Comparison of ENCODE assay signal across 25 cellular contexts in genomic region chr12:7853557-7853956, GRCh38. TPM values are rescaled to one million over a fixed set of nuclear protein-coding genes. Genes with fewer than 3 reads are reported as not detected.
"Had no signal": no experiment of that assay in that cellular context is flagged by ENCODE, and none has a peak within 500 bp of the region (broad histone marks: within the 10 kb centered on the region; RNA-seq: fewer than 3 reads in every experiment).

No MANE protein-coding gene starts in this region.

- H3K36me3 Mint-ChIP-seq: activated naive CD8-positive, alpha-beta T cell had no signal

- FAIRE-seq: RCC 7860, TTC549 had no signal

- H3K9me3 Mint-ChIP-seq: activated naive CD4-positive, alpha-beta T cell treated with anti-CD3 and anti-CD28 coated beads for 36 hours; activated T-cell treated with anti-CD3 and anti-CD28 coated beads, Interleukin-2, amount 50 U/mL, for 24 hours had no signal

- H3K36me3 ChIP-seq: brain microvascular endothelial cell, cardiac muscle cell had no signal

- ATAC-seq: activated CD8-positive, alpha-beta T cell treated with anti-CD3 and anti-CD28 coated beads, Interleukin-2, amount 10 ng/mL, durations not matched to agents 7 days and 5 days; PC-3 had no signal

- H3K27ac ChIP-seq: brain microvascular endothelial cell, cardiac muscle cell, VCaP had no signal

- H3K27me3 ChIP-seq: brain microvascular endothelial cell, cardiac muscle cell had no signal

- H3K27ac Mint-ChIP-seq: activated CD8-positive, alpha-beta T cell treated with anti-CD3 and anti-CD28 coated beads, Interleukin-2, amount 10 ng/mL, durations not matched to agents 7 days and 5 days; activated naive CD4-positive, alpha-beta T cell treated with anti-CD3 and anti-CD28 coated beads for 36 hours; activated naive CD8-positive, alpha-beta T cell; activated T-cell treated with anti-CD3 and anti-CD28 coated beads, Interleukin-2, amount 50 U/mL, for 24 hours had no signal

- H3K4me3 Mint-ChIP-seq: activated CD8-positive, alpha-beta T cell treated with anti-CD3 and anti-CD28 coated beads, Interleukin-2, amount 10 ng/mL, durations not matched to agents 7 days and 5 days; activated naive CD4-positive, alpha-beta T cell treated with anti-CD3 and anti-CD28 coated beads for 36 hours; activated naive CD8-positive, alpha-beta T cell; activated T-cell treated with anti-CD3 and anti-CD28 coated beads, Interleukin-2, amount 50 U/mL, for 24 hours had no signal

- DNase-seq: activated CD4-positive, alpha-beta T cell treated with anti-CD3 and anti-CD28 coated beads for 4 hours; activated CD8-positive, alpha-beta memory T cell treated with anti-CD3 and anti-CD28 coated beads, Interleukin-2, amount 50 U/mL, for 48 hours; activated CD8-positive, alpha-beta T cell treated with anti-CD3 and anti-CD28 coated beads, Interleukin-2, amount 10 ng/mL, durations not matched to agents 7 days and 5 days; activated gamma-delta T cell; activated naive CD4-positive, alpha-beta T cell treated with anti-CD3 and anti-CD28 coated beads for 36 hours; activated T-cell treated with anti-CD3 and anti-CD28 coated beads, Interleukin-2, amount 50 U/mL, for 24 hours; amygdala; brain microvascular endothelial cell; Kasumi-1; KBM-7; NCI-H1105 treated with DMSO at 0.1 percent for 48 hours; NCI-H1436 treated with DMSO at 0.1 percent for 48 hours; NCI-H187; NCI-H2081; NCI-H510A treated with DMSO at 0.1 percent for 48 hours; PC-3; SHP77; T-helper 2 cell; T1000 had no signal

- H3K4me3 ChIP-seq: cardiac muscle cell had no signal

RNA-seq across cellular contexts. Expression of gene SLC2A14, which starts 19.2 kb away (rescaled TPM):
- total RNA-seq: cardiac muscle cell, PC-3, SK-MEL-5 had no signal
